ENCODE assay signal across 8 cellular contexts in the genomic region with DNA sequence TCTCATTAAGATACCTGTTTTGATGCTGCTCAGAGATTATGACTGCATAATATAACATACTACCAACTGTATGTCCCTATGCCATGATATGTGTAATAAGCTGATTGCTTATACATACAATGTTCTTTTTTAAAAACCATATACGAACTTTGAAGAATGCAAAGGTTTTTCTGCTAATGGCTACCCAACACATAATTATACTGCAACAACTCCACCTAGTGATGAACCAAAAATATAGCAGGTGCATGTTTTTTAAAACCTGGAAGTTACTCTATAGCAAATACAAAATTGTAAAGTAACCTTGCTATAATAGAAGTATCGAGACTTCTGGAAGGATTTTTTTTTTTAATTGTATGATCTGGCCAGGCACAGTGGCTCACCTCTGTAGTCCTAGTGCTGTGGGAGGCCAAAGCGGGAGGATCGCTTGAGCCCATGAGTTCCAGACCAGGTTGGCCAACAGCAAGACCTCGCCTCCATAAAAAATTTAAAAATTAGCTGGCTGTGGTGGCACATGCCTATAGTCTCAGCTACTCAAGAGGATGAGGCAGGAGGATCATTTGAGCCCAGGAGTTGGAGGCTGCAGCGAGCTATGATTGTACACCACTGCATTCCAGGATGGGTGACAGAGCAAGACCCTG. TPM values are rescaled to one million over a fixed set of nuclear protein-coding genes. Genes with fewer than 3 reads are reported as not detected.
DNase-seq lines count a peak whose midpoint lies in the region; ATAC-seq, FAIRE-seq and TF ChIP-seq lines count a peak whose summit lies in the region.

No MANE protein-coding gene starts in this region.

- TF ChIP-seq CTCF in A549 (IDR thresholded peaks at IDR 0.05) (peak; percentile 72), GM12872 (IDR thresholded peaks at IDR 0.05; ENCODE audit: insufficient read depth, low read depth, low read length) (peak; percentile 52; the same call in 2 of the 3 replicates)

- POLR2A ChIA-PET in A549 (lab: Yijun Ruan, JAX) = no interaction called here

- WGBS in A549 (ENCODE audit: missing lambda C conversion rate) = 49% methylated on average over 6 of the region's 6 CpGs

- ATAC-seq in A549 (peak; percentile 68 to 73; a peak in 4 of 6 replicates), GM21390 (IDR thresholded peaks at IDR 0.05; ENCODE audit: unreplicated experiment) (no peak), GM21528 (IDR thresholded peaks at IDR 0.05; ENCODE audit: low FRiP score, unreplicated experiment) (no peak), GM18520 (IDR thresholded peaks at IDR 0.05; ENCODE audit: unreplicated experiment) (no peak)

- H3K4me2 ChIP-seq in A549 = peak overlapping the region; percentile 17; the same call in 1 of the 3 replicates

- CTCF ChIA-PET in A549 (lab: Yijun Ruan, JAX) = interaction anchor here (0.6 to 13.1 kb wide), 45 partner anchors 9 to 920 kb away, joined by 3 to 146 read pairs (median 4); partner anchors contain the start of gene HOMER1

- no peak overlapping the region for H3K27ac ChIP-seq in A549

- no peak overlapping the region for H3K4me3 ChIP-seq in A549

- no peaks in the 10 kb centered on the region for H3K9me3 ChIP-seq in A549

- peak; percentile 21 to 44 for DNase-seq in A549 (ENCODE audit: low read depth in 1 of 2, low spot score in 1 of 2)
- DNase-seq in NCI-H345 (lab: John Stamatoyannopoulos, UW) = peak; percentile 8
- peak; percentile 29 for DNase-seq in medulla oblongata (ENCODE audit: extremely low spot score)

- no peak for TF ChIP-seq POLR2A in A549 (IDR thresholded peaks at IDR 0.05; ENCODE audit: low read length)

- peak; percentile 78 to 79 for TF ChIP-seq RAD21 in A549 (conservative IDR thresholded peaks at IDR 0.05 in 1 of 2, IDR thresholded peaks at IDR 0.05 in 1 of 2)

- FAIRE-seq in A549 (lab: Jason Lieb, UNC) = no peak
- peak; percentile 47 for FAIRE-seq in colon (lab: Jason Lieb, UNC)

- no peak for TF ChIP-seq EP300 in A549 (IDR thresholded peaks at IDR 0.05)

- no peaks in the 10 kb centered on the region for H3K4me1 ChIP-seq in A549

TF ChIP-seq in A549, 52 proteins besides CTCF, POLR2A, EP300 and RAD21:
- TF ChIP-seq SMC3 (IDR thresholded peaks at IDR 0.05) = peak; percentile 73
- TF ChIP-seq BHLHE40 (IDR thresholded peaks at IDR 0.05; ENCODE audit: low read depth, low read length) = no peak
TF ChIP-seq in A549: peak in this region for 1.

RNA-seq across cellular contexts. Expression of gene HOMER1, which starts 49.1 kb away (rescaled TPM):
- polyA plus RNA-seq in A549 (2011; rRNA removed) = 5.6 and 9.3 TPM in 2 replicates
- 1.2 and 1.6 TPM in 2 replicates for polyA plus RNA-seq in A549 (2012; cell fraction: cytosol; rRNA removed)
- polyA plus RNA-seq in A549 (2012; cell fraction: nucleus; rRNA removed) = 0.55 and 0.93 TPM in 2 replicates
- 6.0 to 8.1 TPM (median 6.3 TPM) in 3 replicates for polyA plus RNA-seq in A549 (2017; fragmentation: RNase III; extraction: RNeasy Plus Mini Kit Qiagen cat#74134 plus additional on column Dnase treatment)
- 4.8 and 5.8 TPM in 2 replicates for polyA minus RNA-seq in A549 (2011; rRNA and poly(A)+ RNA removed)

Comparison
In these comparisons a context has a peak if more than half of its experiments do, and no peak if none do; other contexts are left out.
1. ATAC-seq: peak in A549 (2 of 2); none in GM21390 (single experiment), GM21528 (single experiment) and GM18520 (single experiment).
2. Peak in every context shown above with its lines, with median percentiles within 50 percentile points of each other: DNase-seq.